25 cellular contexts compared by ENCODE assay signal in the genomic region with DNA sequence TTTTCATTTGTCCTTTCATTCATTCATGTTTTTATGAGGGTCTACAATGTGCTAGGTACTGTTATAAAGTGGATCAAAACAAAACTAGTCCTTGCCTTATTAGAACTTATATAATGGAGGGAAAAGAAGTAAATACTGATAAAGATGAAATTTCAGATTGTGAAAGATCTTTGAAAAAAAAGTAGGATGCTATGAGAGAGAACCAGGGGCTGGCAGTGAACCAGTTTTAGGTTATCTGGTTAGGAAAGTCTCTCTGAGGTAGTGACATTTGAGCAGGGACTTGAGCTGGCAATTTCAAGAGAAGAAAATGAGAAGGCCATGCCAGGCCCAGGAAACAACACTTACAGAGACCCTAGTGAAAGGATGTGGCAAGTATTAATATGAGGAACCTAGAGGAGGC. TPM values are rescaled to one million over a fixed set of nuclear protein-coding genes. Genes with fewer than 3 reads are reported as not detected.
A peak's percentile ranks its signal among the peaks of the same experiment; 100 is the strongest.
DNase-seq lines count a peak whose midpoint lies in the region; ATAC-seq, FAIRE-seq and TF ChIP-seq lines count a peak whose summit lies in the region.
"Had no signal": no experiment of that assay in that cellular context is flagged by ENCODE, and none has a peak within 500 bp of the region (broad histone marks: within the 10 kb centered on the region; RNA-seq: fewer than 3 reads in every experiment).

No MANE protein-coding gene starts in this region.

- peak overlapping the region; percentile 76 for H3K9ac ChIP-seq in astrocyte (ENCODE audit: low read length)

- no peak for TF ChIP-seq CTCF in astrocyte (IDR thresholded peaks at IDR 0.05; ENCODE audit: insufficient read depth, low read depth, low read length)
- TF ChIP-seq CTCF in fibroblast of mammary gland (conservative IDR thresholded peaks at IDR 0.05; ENCODE audit: control insufficient read depth, insufficient read depth, low read depth, low read length): no peak

- H3K4me1 Mint-ChIP-seq in astrocyte (ENCODE audit: low read depth, unreplicated experiment): peaks cover 44% of the 10 kb centered on the region
- H3K4me1 Mint-ChIP-seq: activated CD8-positive, alpha-beta memory T cell treated with anti-CD3 and anti-CD28 coated beads, Interleukin-2, amount 10 ng/mL, durations not matched to agents 7 days and 5 days; mesothelial cell of epicardium; naive thymus-derived CD8-positive, alpha-beta T cell had no signal

- peak overlapping the region; percentile 100 for H3K27ac Mint-ChIP-seq in astrocyte (ENCODE audit: unreplicated experiment)
- H3K27ac Mint-ChIP-seq: activated CD8-positive, alpha-beta memory T cell treated with anti-CD3 and anti-CD28 coated beads, Interleukin-2, amount 10 ng/mL, durations not matched to agents 7 days and 5 days; activated naive CD4-positive, alpha-beta T cell treated with anti-CD3 and anti-CD28 coated beads for 36 hours; activated T-cell treated with anti-CD3 and anti-CD28 coated beads, Interleukin-2, amount 50 U/mL, for 72 hours; CD8-positive, alpha-beta T cell; mesothelial cell of epicardium; naive thymus-derived CD8-positive, alpha-beta T cell; T-helper 2 cell treated with Interferon-gamma antibody and Interleukin-4, amounts not matched to agents 5 μg/mL and 100 μg/mL, for 36 hours had no signal

- no peaks in the 10 kb centered on the region for H3K27me3 Mint-ChIP-seq in astrocyte (ENCODE audit: low read depth, unreplicated experiment)

- H3K4me1 ChIP-seq in astrocyte (ENCODE audit: insufficient read depth, low read length): peaks cover 56% of the 10 kb centered on the region
- H3K4me1 ChIP-seq: transverse colon had no signal

- H3K36me3 ChIP-seq in astrocyte (ENCODE audit: insufficient read depth, low read length): no peaks in the 10 kb centered on the region
- H3K36me3 ChIP-seq: transverse colon had no signal

- FAIRE-seq in astrocyte (lab: Jason Lieb, UNC): no peak
- FAIRE-seq: frontal cortex had no signal

- no peak overlapping the region for H2AFZ ChIP-seq in astrocyte (ENCODE audit: low read depth, low read length)

- no peaks in the 10 kb centered on the region for H4K20me1 ChIP-seq in astrocyte (ENCODE audit: insufficient read depth, low read length)

- H3K4me3 Mint-ChIP-seq in astrocyte (ENCODE audit: unreplicated experiment): peak overlapping the region; percentile 14
- H3K4me3 Mint-ChIP-seq: activated CD8-positive, alpha-beta memory T cell treated with anti-CD3 and anti-CD28 coated beads, Interleukin-2, amount 10 ng/mL, durations not matched to agents 7 days and 5 days; activated naive CD4-positive, alpha-beta T cell treated with anti-CD3 and anti-CD28 coated beads for 36 hours; activated T-cell treated with anti-CD3 and anti-CD28 coated beads, Interleukin-2, amount 50 U/mL, for 72 hours; CD8-positive, alpha-beta T cell; mesothelial cell of epicardium; naive thymus-derived CD8-positive, alpha-beta T cell; T-helper 2 cell treated with Interferon-gamma antibody and Interleukin-4, amounts not matched to agents 5 μg/mL and 100 μg/mL, for 36 hours had no signal

- no peak for ATAC-seq in HG03432 (IDR thresholded peaks at IDR 0.05; ENCODE audit: unreplicated experiment)
- ATAC-seq: activated CD8-positive, alpha-beta memory T cell treated with anti-CD3 and anti-CD28 coated beads, Interleukin-2, amount 10 ng/mL, durations not matched to agents 7 days and 5 days; CD8-positive, alpha-beta T cell; naive thymus-derived CD8-positive, alpha-beta T cell had no signal

- H3K79me2 ChIP-seq in astrocyte (ENCODE audit: insufficient read depth, low read length): no peaks in the 10 kb centered on the region

- H3K4me2 ChIP-seq in astrocyte (ENCODE audit: low read length): peak overlapping the region; percentile 67

- peak overlapping the region; percentile 95 for H3K27ac ChIP-seq in astrocyte (ENCODE audit: low read depth, low read length)
- H3K27ac ChIP-seq: dorsolateral prefrontal cortex, RWPE1, transverse colon, VCaP had no signal

- peak; percentile 14 for DNase-seq in ELR (ENCODE audit: low read depth)
- DNase-seq in astrocyte (ENCODE audit: low read depth): no peak
- DNase-seq in fibroblast of mammary gland (ENCODE audit: low read depth): peak; percentile 29
- DNase-seq in renal cortical epithelial cell (ENCODE audit: low read depth): peak; percentile 11
- DNase-seq in AG20443 (ENCODE audit: low spot score): no peak
- no peak for DNase-seq in activated CD8-positive, alpha-beta memory T cell treated with anti-CD3 and anti-CD28 coated beads for 24 hours
- no peak for DNase-seq in activated CD4-positive, alpha-beta T cell treated with anti-CD3 and anti-CD28 coated beads, Interleukin-2, amount 50 U/mL, for 48 hours
- DNase-seq: activated CD4-positive, alpha-beta T cell treated with anti-CD3 and anti-CD28 coated beads for 48 hours; activated CD8-positive, alpha-beta memory T cell treated with anti-CD3 and anti-CD28 coated beads, Interleukin-2, amount 10 ng/mL, durations not matched to agents 7 days and 5 days; activated naive CD4-positive, alpha-beta T cell treated with anti-CD3 and anti-CD28 coated beads for 36 hours; activated T-cell treated with anti-CD3 and anti-CD28 coated beads, Interleukin-2, amount 50 U/mL, for 72 hours; CD8-positive, alpha-beta T cell; dorsolateral prefrontal cortex; Karpas-422; naive thymus-derived CD8-positive, alpha-beta T cell; NCI-H1694 treated with DMSO at 0.1 percent for 48 hours; NCI-H69; right cardiac atrium; transverse colon had no signal

- peaks cover 2% of the 10 kb centered on the region for H3K9me3 Mint-ChIP-seq in astrocyte (ENCODE audit: unreplicated experiment)
- H3K9me3 Mint-ChIP-seq: activated naive CD4-positive, alpha-beta T cell treated with anti-CD3 and anti-CD28 coated beads for 36 hours; activated T-cell treated with anti-CD3 and anti-CD28 coated beads, Interleukin-2, amount 50 U/mL, for 72 hours; CD8-positive, alpha-beta T cell; T-helper 2 cell treated with Interferon-gamma antibody and Interleukin-4, amounts not matched to agents 5 μg/mL and 100 μg/mL, for 36 hours had no signal

- H3K36me3 Mint-ChIP-seq in astrocyte (ENCODE audit: low read depth, unreplicated experiment): no peaks in the 10 kb centered on the region
- H3K36me3 Mint-ChIP-seq: activated CD8-positive, alpha-beta memory T cell treated with anti-CD3 and anti-CD28 coated beads, Interleukin-2, amount 10 ng/mL, durations not matched to agents 7 days and 5 days; CD8-positive, alpha-beta T cell; mesothelial cell of epicardium; naive thymus-derived CD8-positive, alpha-beta T cell had no signal

- no peaks in the 10 kb centered on the region for H3K27me3 ChIP-seq in astrocyte (ENCODE audit: insufficient read depth, low read length)
- H3K27me3 ChIP-seq: transverse colon had no signal

- H3K9me3 ChIP-seq in astrocyte (ENCODE audit: insufficient read depth, low read depth, low read length): no peaks in the 10 kb centered on the region
- H3K9me3 ChIP-seq: transverse colon had no signal

- H3K4me3 ChIP-seq in astrocyte (ENCODE audit: insufficient read depth, low read depth, low read length): no peak overlapping the region
- no peak overlapping the region for H3K4me3 ChIP-seq in fibroblast of mammary gland (ENCODE audit: control insufficient read depth, low read depth, low read length)
- H3K4me3 ChIP-seq: dorsolateral prefrontal cortex, transverse colon had no signal

RNA-seq across cellular contexts. Expression of a gene that starts 57.3 kb away (rescaled TPM):
- total RNA-seq in astrocyte (21.5 and 26.2 TPM in 2 replicates), renal cortical epithelial cell (0.99 and 5.2 TPM in 2 replicates)
- total RNA-seq: naive thymus-derived CD8-positive, alpha-beta T cell had no signal

Comparison
In these comparisons a context has a peak if more than half of its experiments do, and no peak if none do; other contexts are left out.
1. DNase-seq: peak in ELR (single experiment), fibroblast of mammary gland (single experiment) and renal cortical epithelial cell (single experiment); none in astrocyte (single experiment), AG20443 (single experiment), activated CD8-positive, alpha-beta memory T cell treated with anti-CD3 and anti-CD28 coated beads for 24 hours (single experiment) and activated CD4-positive, alpha-beta T cell treated with anti-CD3 and anti-CD28 coated beads, Interleukin-2, amount 50 U/mL, for 48 hours (0 of 2).